ENCODE assay signal across 17 cellular contexts in the genomic region with DNA sequence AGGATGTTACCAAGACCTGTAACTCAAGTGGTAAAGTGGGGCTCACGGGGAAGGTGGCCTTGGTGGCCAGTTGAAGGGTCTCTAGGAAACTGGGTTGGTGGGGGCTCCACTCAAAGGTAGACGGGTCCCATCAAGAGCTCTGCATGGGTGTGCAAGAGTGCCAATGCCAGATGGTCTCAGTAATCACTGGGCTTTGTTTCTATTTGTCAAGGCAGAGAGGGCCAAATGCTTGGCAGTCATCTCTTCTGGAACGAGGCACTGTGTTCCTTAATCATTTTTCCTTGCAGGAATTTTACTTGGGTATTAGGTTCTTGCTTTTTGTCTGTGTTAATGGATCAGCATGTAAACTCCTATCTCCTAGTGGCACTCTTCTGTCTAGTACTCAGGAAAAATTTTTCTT.
DNase-seq lines count a peak whose midpoint lies in the region; ATAC-seq and TF ChIP-seq lines count a peak whose summit lies in the region.
"Had no signal": no experiment of that assay in that cellular context is flagged by ENCODE, and none has a peak within 500 bp of the region (broad histone marks: within the 10 kb centered on the region; RNA-seq: fewer than 3 reads in every experiment).

No MANE protein-coding gene starts in this region.

- BruUV-seq in Calu3 (replicated peaks; lab: Mats Ljungman, UMichigan) = no TSS peak

- H3K4me1 ChIP-seq in left lung = no peaks in the 10 kb centered on the region
- H3K4me1 ChIP-seq: BLaER1 had no signal

- in situ Hi-C loops in G401 (cut with HindIII; ENCODE audit: low sequenced_read_pairs) = no loop called here

- no peak overlapping the region for H3K4me3 ChIP-seq in left lung
- H3K4me3 ChIP-seq: BLaER1, GM23248 had no signal

- intact Hi-C loops in left lung (cut with DNase I) = no loop called here
- intact Hi-C loops in Calu3 (cut with micrococcal nuclease; ENCODE audit: unreplicated experiment) = no loop called here

- DNase-seq in NCI-H1092 treated with DMSO at 0.1 percent for 48 hours (lab: John Stamatoyannopoulos, UW) = peak; percentile 7
- no peak for DNase-seq in NCI-H1092 (lab: John Stamatoyannopoulos, UW)
- peak; percentile 91 for DNase-seq in G401 (ENCODE audit: low spot score)
- peak; percentile 88 for DNase-seq in cerebellar cortex (ENCODE audit: low spot score)
- no peak for DNase-seq in middle frontal gyrus (ENCODE audit: extremely low spot score, low spot score)
- DNase-seq in left lung = no peak
- DNase-seq in Calu3 = no peak
- DNase-seq: 8988T; CD8-positive, alpha-beta T cell; DMS 273 treated with DMSO at 0.1 percent for 48 hours; DMS53; DND-41; EL; GM23248; HCEC 1CT had no signal

- H3K4me1 Mint-ChIP-seq in Calu3 (ENCODE audit: low read depth, unreplicated experiment) = peaks cover 16% of the 10 kb centered on the region

- H3K36me3 Mint-ChIP-seq in Calu3 (ENCODE audit: insufficient read depth, unreplicated experiment) = no peaks in the 10 kb centered on the region
- H3K36me3 Mint-ChIP-seq: CD8-positive, alpha-beta T cell had no signal

- no peaks in the 10 kb centered on the region for H3K27me3 ChIP-seq in left lung
- H3K27me3 ChIP-seq: BLaER1 had no signal

- CTCF ChIA-PET in Calu3 (lab: Charles Lee) = no interaction called here

- no peaks in the 10 kb centered on the region for H3K9me3 Mint-ChIP-seq in Calu3 (ENCODE audit: low read depth, unreplicated experiment)
- H3K9me3 Mint-ChIP-seq: CD8-positive, alpha-beta T cell had no signal

- no peak overlapping the region for H3K4me3 Mint-ChIP-seq in Calu3 (ENCODE audit: low read depth, unreplicated experiment)
- H3K4me3 Mint-ChIP-seq: CD8-positive, alpha-beta T cell had no signal

- no peaks in the 10 kb centered on the region for H3K9me3 ChIP-seq in left lung
- H3K9me3 ChIP-seq: BLaER1 had no signal

- ATAC-seq in left lung = no peak
- ATAC-seq: CD8-positive, alpha-beta T cell had no signal

- H3K27ac Mint-ChIP-seq in Calu3 (ENCODE audit: unreplicated experiment) = no peak overlapping the region
- H3K27ac Mint-ChIP-seq: CD8-positive, alpha-beta T cell had no signal

- TF ChIP-seq CTCF in left lung (IDR thresholded peaks at IDR 0.05) (no peak), Calu3 (IDR thresholded peaks at IDR 0.05; ENCODE audit: unreplicated experiment) (no peak)

- no peak overlapping the region for H3K27ac ChIP-seq in left lung
- H3K27ac ChIP-seq: BLaER1, GM23248, HL-60 had no signal

- H3K27me3 Mint-ChIP-seq in Calu3 (ENCODE audit: unreplicated experiment) = no peaks in the 10 kb centered on the region

- H3K36me3 ChIP-seq in left lung = no peaks in the 10 kb centered on the region
- H3K36me3 ChIP-seq: BLaER1 had no signal

Comparison
In these comparisons a context has a peak if more than half of its experiments do, and no peak if none do; other contexts are left out.
1. DNase-seq: peak in NCI-H1092 treated with DMSO at 0.1 percent for 48 hours (single experiment), G401 (single experiment) and cerebellar cortex (single experiment); none in NCI-H1092 (single experiment), middle frontal gyrus (single experiment), left lung (0 of 2) and Calu3 (single experiment).